ENCODE assay signal across 27 cellular contexts in the genomic region with DNA sequence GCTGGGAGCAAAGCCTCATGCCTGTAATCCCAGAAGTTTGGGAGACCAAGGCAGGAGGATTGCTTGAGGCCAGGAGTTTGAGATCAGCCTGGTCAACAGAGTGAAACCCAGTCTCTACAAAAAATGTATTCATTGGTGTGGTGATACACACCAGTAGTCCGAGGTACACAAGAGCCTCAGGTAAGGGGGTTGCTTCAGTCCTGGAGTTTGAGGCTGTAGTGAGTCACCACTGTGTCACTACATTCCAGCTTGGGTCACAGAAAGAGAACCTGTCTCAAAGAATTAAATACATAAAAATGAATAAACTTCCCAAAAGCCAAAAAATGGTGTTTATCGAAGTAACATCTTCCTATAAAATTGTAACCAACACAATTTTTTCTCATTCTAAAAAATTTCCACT.
"Had no signal": no experiment of that assay in that cellular context is flagged by ENCODE, and none has a peak within 500 bp of the region (broad histone marks: within the 10 kb centered on the region; RNA-seq: fewer than 3 reads in every experiment).

No MANE protein-coding gene starts in this region.

- H3K4me3 ChIP-seq: adrenal gland, ascending aorta, esophagus muscularis mucosa, stomach, tibial artery, upper lobe of right lung had no signal

- H3K79me2 ChIP-seq: parathyroid adenoma had no signal

- H2AFZ ChIP-seq: parathyroid adenoma had no signal

- H3K9ac ChIP-seq: parathyroid adenoma had no signal

- H3K36me3 ChIP-seq: adrenal gland, ascending aorta, brain microvascular endothelial cell, esophagus muscularis mucosa, stomach, tibial artery, upper lobe of right lung, WERI-Rb-1 had no signal

- DNase-seq: activated CD4-positive, alpha-beta T cell treated with anti-CD3 and anti-CD28 coated beads for 48 hours; activated CD4-positive, alpha-beta T cell treated with anti-CD3 and anti-CD28 coated beads, Interleukin-2, amount 50 U/mL, for 48 hours; activated CD8-positive, alpha-beta memory T cell treated with anti-CD3 and anti-CD28 coated beads for 24 hours; activated effector memory CD4-positive, alpha-beta T cell treated with Interleukin-2 at 50 U/mL for 16 hours; activated naive CD4-positive, alpha-beta T cell treated with anti-CD3 and anti-CD28 coated beads for 36 hours; activated naive CD8-positive, alpha-beta T cell treated with anti-CD3 and anti-CD28 coated beads for 36 hours; adrenal gland; brain microvascular endothelial cell; central memory CD4-positive, alpha-beta T cell; foreskin melanocyte; left colon; mammary epithelial cell; naive thymus-derived CD8-positive, alpha-beta T cell; nucleus accumbens; right cardiac atrium; stimulated activated CD4-positive, alpha-beta T cell treated with anti-CD3 and anti-CD28 coated beads, Interleukin-15, amount 100 ng/mL, for 24 hours; stimulated activated CD4-positive, alpha-beta T cell treated with anti-CD3 and anti-CD28 coated beads, Interleukin-2, amount 100 ng/mL, for 24 hours; stimulated activated naive B cell treated with anti-CD40 and anti-IgM and Interleukin-4, amounts not matched to agents 10 μg/mL and 1 μg/mL and 100 μg/mL, for 72 hours; stomach; T-cell; tibial artery; upper lobe of right lung; WERI-Rb-1 had no signal

- H3K27me3 ChIP-seq: adrenal gland, ascending aorta, brain microvascular endothelial cell, esophagus muscularis mucosa, stomach, tibial artery, upper lobe of right lung had no signal

- ATAC-seq: activated CD4-positive, CD25-positive, alpha-beta regulatory T cell treated with anti-CD3 and anti-CD28 coated beads, Interleukin-2, amount 50 U/mL, for 24 hours; left colon; naive thymus-derived CD8-positive, alpha-beta T cell; right cardiac atrium; stimulated activated naive B cell treated with anti-CD40 and anti-IgM and Interleukin-4, amounts not matched to agents 10 μg/mL and 1 μg/mL and 100 μg/mL, for 72 hours; T-cell; upper lobe of right lung had no signal

- H3K9me3 ChIP-seq: adrenal gland, ascending aorta, esophagus muscularis mucosa, stomach, tibial artery, upper lobe of right lung had no signal

- H3K27ac ChIP-seq: adrenal gland, ascending aorta, brain microvascular endothelial cell, esophagus muscularis mucosa, parathyroid adenoma, stomach, tibial artery, upper lobe of right lung, WERI-Rb-1 had no signal

- H3K4me1 ChIP-seq: adrenal gland, ascending aorta, esophagus muscularis mucosa, parathyroid adenoma, stomach, tibial artery, upper lobe of right lung had no signal
